8 cellular contexts compared by ENCODE assay signal in the genomic region with DNA sequence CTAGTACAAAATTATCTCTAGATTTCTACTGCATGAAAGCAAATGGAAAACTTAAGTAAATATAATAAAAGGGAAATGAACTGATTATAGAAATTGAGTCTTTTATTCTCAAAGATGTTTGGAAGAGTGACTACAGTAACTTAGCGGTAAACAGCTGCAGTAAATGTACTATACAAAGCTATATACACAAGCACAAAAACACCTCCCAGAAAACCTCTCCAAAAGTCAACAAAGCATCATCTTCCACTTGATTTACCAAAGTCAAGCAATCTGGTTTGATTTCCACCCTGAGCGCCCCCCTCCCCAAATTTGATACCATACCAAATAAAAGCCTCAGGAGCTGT. TPM values are rescaled to one million over a fixed set of nuclear protein-coding genes. Genes with fewer than 3 reads are reported as not detected.
DNase-seq lines count a peak whose midpoint lies in the region; ATAC-seq and TF ChIP-seq lines count a peak whose summit lies in the region.

No MANE protein-coding gene starts in this region.

- H3K27me3 ChIP-seq in BJ (ENCODE audit: control insufficient read depth, insufficient read depth, low read length) (no peaks in the 10 kb centered on the region), Loucy (ENCODE audit: insufficient read depth, low read length, poor library complexity, severe bottlenecking) (no peaks in the 10 kb centered on the region), lower lobe of right lung (ENCODE audit: low read depth) (no peaks in the 10 kb centered on the region)

- peak overlapping the region; percentile 97 for H3K27ac ChIP-seq in lower lobe of right lung

- no peaks in the 10 kb centered on the region for H3K9me3 Mint-ChIP-seq in activated T-helper 1 cell treated with anti-CD3 and anti-CD28 coated beads, Interleukin-12 subunit alpha, Interleukin-12 subunit beta, Interleukin-2, Interleukin-4 antibody, amounts not matched to agents 30 ng/mL and 10 ng/mL and 1 ng/mL, durations not matched to agents 14 hours and 24 hours and 36 hours

- H3K4me3 ChIP-seq in BJ (ENCODE audit: low read depth, low read length) (0 out of 2 replicates have a peak overlapping the region, but pooled peaks have one; percentile 6), Loucy (ENCODE audit: low read length, poor library complexity, severe bottlenecking) (peak overlapping the region; percentile 92), lower lobe of right lung (peak overlapping the region; percentile 73)

- peaks cover 72% of the 10 kb centered on the region for H3K79me2 ChIP-seq in Loucy (ENCODE audit: insufficient read depth, low read length)

- CTCF ChIA-PET in BJ (lab: Yijun Ruan, JAX): interaction anchor here (1.4 to 1.5 kb wide), 3 partner anchors 16 to 79 kb away, joined by 3 to 4 read pairs (median 3); no protein-coding TSS in a partner anchor

- H3K36me3 Mint-ChIP-seq in activated T-helper 1 cell treated with anti-CD3 and anti-CD28 coated beads, Interleukin-12 subunit alpha, Interleukin-12 subunit beta, Interleukin-2, Interleukin-4 antibody, amounts not matched to agents 30 ng/mL and 10 ng/mL and 1 ng/mL, durations not matched to agents 14 hours and 24 hours and 36 hours (ENCODE audit: low read depth): peaks cover 33% of the 10 kb centered on the region

- no peak for TF ChIP-seq CTCF in BJ (IDR thresholded peaks at IDR 0.05; ENCODE audit: insufficient read depth, low read depth, low read length)
- no peak for TF ChIP-seq CTCF in Loucy (conservative IDR thresholded peaks at IDR 0.05; ENCODE audit: low read length)
- TF ChIP-seq CTCF in lower lobe of right lung (IDR thresholded peaks at IDR 0.05): no peak

- ATAC-seq in lower lobe of right lung (no peak), GM18498 (IDR thresholded peaks at IDR 0.05; ENCODE audit: unreplicated experiment) (no peak), HG03025 (IDR thresholded peaks at IDR 0.05; ENCODE audit: low FRiP score, unreplicated experiment) (no peak)

- intact Hi-C loops in activated T-helper 1 cell treated with anti-CD3 and anti-CD28 coated beads, Interleukin-12 subunit alpha, Interleukin-12 subunit beta, Interleukin-2, Interleukin-4 antibody, amounts not matched to agents 30 ng/mL and 10 ng/mL and 1 ng/mL, durations not matched to agents 14 hours and 24 hours and 36 hours (cut with micrococcal nuclease): loop anchor here (1.0 to 5.0 kb wide), 2 partner anchors 15 to 486 kb away; no protein-coding TSS in a partner anchor
- intact Hi-C loops in lower lobe of right lung (cut with DNase I): no loop called here

- peaks cover 42% of the 10 kb centered on the region for H4K20me1 ChIP-seq in Loucy (ENCODE audit: insufficient read depth, low read length, poor library complexity, severe bottlenecking)

- POLR2A ChIA-PET in BJ (lab: Charles Lee): no interaction called here

- H3K9me3 ChIP-seq in Loucy (ENCODE audit: insufficient read depth, low read depth, low read length) (no peaks in the 10 kb centered on the region), lower lobe of right lung (no peaks in the 10 kb centered on the region)

- no peaks in the 10 kb centered on the region for H3K9me2 ChIP-seq in Loucy (replicated peaks; ENCODE audit: low read depth, low read length)

- H3K36me3 ChIP-seq in BJ (ENCODE audit: control insufficient read depth, insufficient read depth, low read length): no peaks in the 10 kb centered on the region
- no peaks in the 10 kb centered on the region for H3K36me3 ChIP-seq in Loucy (ENCODE audit: insufficient read depth, low read length)
- H3K36me3 ChIP-seq in lower lobe of right lung: peaks cover 6% of the 10 kb centered on the region

- H3K4me1 Mint-ChIP-seq in activated T-helper 1 cell treated with anti-CD3 and anti-CD28 coated beads, Interleukin-12 subunit alpha, Interleukin-12 subunit beta, Interleukin-2, Interleukin-4 antibody, amounts not matched to agents 30 ng/mL and 10 ng/mL and 1 ng/mL, durations not matched to agents 14 hours and 24 hours and 36 hours (ENCODE audit: low read depth): peaks cover 59% of the 10 kb centered on the region

- peak overlapping the region; percentile 99 for H3K4me3 Mint-ChIP-seq in activated T-helper 1 cell treated with anti-CD3 and anti-CD28 coated beads, Interleukin-12 subunit alpha, Interleukin-12 subunit beta, Interleukin-2, Interleukin-4 antibody, amounts not matched to agents 30 ng/mL and 10 ng/mL and 1 ng/mL, durations not matched to agents 14 hours and 24 hours and 36 hours

- peaks cover 3% of the 10 kb centered on the region for H3K27me3 Mint-ChIP-seq in activated T-helper 1 cell treated with anti-CD3 and anti-CD28 coated beads, Interleukin-12 subunit alpha, Interleukin-12 subunit beta, Interleukin-2, Interleukin-4 antibody, amounts not matched to agents 30 ng/mL and 10 ng/mL and 1 ng/mL, durations not matched to agents 14 hours and 24 hours and 36 hours (ENCODE audit: insufficient read depth)

- H3K27ac Mint-ChIP-seq in activated T-helper 1 cell treated with anti-CD3 and anti-CD28 coated beads, Interleukin-12 subunit alpha, Interleukin-12 subunit beta, Interleukin-2, Interleukin-4 antibody, amounts not matched to agents 30 ng/mL and 10 ng/mL and 1 ng/mL, durations not matched to agents 14 hours and 24 hours and 36 hours: peak overlapping the region; percentile 57

- DNase-seq in BJ (ENCODE audit: low read depth) (no peak), lower lobe of right lung (no peak), GDM1 (lab: John Stamatoyannopoulos, UW) (no peak), cerebellum (ENCODE audit: low spot score) (no peak)
- no peak for DNase-seq in activated T-helper 1 cell treated with anti-CD3 and anti-CD28 coated beads, Interleukin-12 subunit alpha, Interleukin-12 subunit beta, Interleukin-2, Interleukin-4 antibody, amounts not matched to agents 30 ng/mL and 10 ng/mL and 1 ng/mL, durations not matched to agents 14 hours and 24 hours and 36 hours (ENCODE audit: low spot score)

- peak overlapping the region; percentile 89 for H3K4me2 ChIP-seq in Loucy (ENCODE audit: low read depth, low read length, poor library complexity, severe bottlenecking)

- peaks cover 48% of the 10 kb centered on the region for H3K4me1 ChIP-seq in Loucy (ENCODE audit: insufficient read depth, low read length, poor library complexity, severe bottlenecking)
- peaks cover 47% of the 10 kb centered on the region for H3K4me1 ChIP-seq in lower lobe of right lung

- H3F3A ChIP-seq in Loucy (ENCODE audit: low read depth): 0 out of 2 replicates have a peak, but pooled peaks cover 3% of the 10 kb centered on the region

- H3K9ac ChIP-seq in Loucy (ENCODE audit: low read depth, low read length, poor library complexity, severe bottlenecking): peak overlapping the region; percentile 93

- no peak overlapping the region for H2AFZ ChIP-seq in Loucy (ENCODE audit: low read length)

RNA-seq across cellular contexts. Expression of gene GPCPD1, which starts 2.7 kb away (rescaled TPM):
- polyA plus RNA-seq in BJ (2011; rRNA removed): 8.6 and 21.7 TPM in 2 replicates
- polyA minus RNA-seq in BJ (2011; rRNA and poly(A)+ RNA removed): 8.1 and 11.0 TPM in 2 replicates
- total RNA-seq in activated T-helper 1 cell treated with anti-CD3 and anti-CD28 coated beads, Interleukin-12 subunit alpha, Interleukin-12 subunit beta, Interleukin-2, Interleukin-4 antibody, amounts not matched to agents 30 ng/mL and 10 ng/mL and 1 ng/mL, durations not matched to agents 14 hours and 24 hours and 36 hours: 38.0 and 39.6 TPM in 2 replicates
- 120 TPM for total RNA-seq in lower lobe of right lung
- 49.3 TPM for total RNA-seq in cerebellum

Comparison
In these comparisons a context has a peak if more than half of its experiments do, and no peak if none do; other contexts are left out.
1. H3K4me3 ChIP-seq: peak in every context shown above with its lines; median percentile 92 in Loucy; 73 in lower lobe of right lung; 6 in BJ.